Comparison of ENCODE assay signal across 9 cellular contexts in genomic region chr15:39629376-39629775, GRCh38. TPM values are rescaled to one million over a fixed set of nuclear protein-coding genes. Genes with fewer than 3 reads are reported as not detected.
DNase-seq lines count a peak whose midpoint lies in the region; ATAC-seq and TF ChIP-seq lines count a peak whose summit lies in the region.
"Had no signal": no experiment of that assay in that cellular context is flagged by ENCODE, and none has a peak within 500 bp of the region (broad histone marks: within the 10 kb centered on the region; RNA-seq: fewer than 3 reads in every experiment).

No MANE protein-coding gene starts in this region.

- 39% methylated on average over 5 of the region's 5 CpGs for WGBS in right lobe of liver (ENCODE audit: insufficient coverage, low coverage, low lambda C conversion rate, missing lambda C conversion rate)
- 25% methylated on average over 5 of the region's 5 CpGs for WGBS in thymus

- no peaks in the 10 kb centered on the region for H3K36me3 ChIP-seq in right lobe of liver
- no peaks in the 10 kb centered on the region for H3K36me3 ChIP-seq in thymus (ENCODE audit: control insufficient read depth, insufficient read depth)
- H3K36me3 ChIP-seq: left lung had no signal

- peak; percentile 10 for DNase-seq in activated CD4-positive, CD25-positive, alpha-beta regulatory T cell treated with anti-CD3 and anti-CD28 coated beads, Interleukin-2, amount 50 U/mL, for 16 hours (ENCODE audit: low read depth, low spot score)
- DNase-seq in activated CD4-positive, CD25-positive, alpha-beta regulatory T cell (lab: John Stamatoyannopoulos, UW): no peak
- DNase-seq in activated T-helper 1 cell treated with Interleukin-2 at 50 U/mL for 16 hours (ENCODE audit: low read depth) (peak; percentile 53), right lobe of liver (no peak), NCI-H1092 (lab: John Stamatoyannopoulos, UW) (no peak), dorsolateral prefrontal cortex (no peak), amniotic stem cell (lab: John Stamatoyannopoulos, UW) (no peak)
- DNase-seq: left lung had no signal

- H3K27ac ChIP-seq in right lobe of liver (no peak overlapping the region), thymus (ENCODE audit: low read depth) (peak overlapping the region; percentile 42), dorsolateral prefrontal cortex (peak overlapping the region in 3 of 59 donors; percentile 21 to 55 (median 41))
- H3K27ac ChIP-seq: left lung had no signal

- H3K9me3 ChIP-seq in right lobe of liver (no peaks in the 10 kb centered on the region), thymus (ENCODE audit: control insufficient read depth) (no peaks in the 10 kb centered on the region)
- H3K9me3 ChIP-seq: left lung had no signal

- H3K4me3 ChIP-seq in right lobe of liver: no peak overlapping the region
- no peak overlapping the region for H3K4me3 ChIP-seq in thymus (ENCODE audit: low read length)
- no peak overlapping the region for H3K4me3 ChIP-seq in dorsolateral prefrontal cortex
- H3K4me3 ChIP-seq: left lung had no signal

- H3K27me3 ChIP-seq in right lobe of liver: no peaks in the 10 kb centered on the region
- H3K27me3 ChIP-seq in thymus (ENCODE audit: control insufficient read depth, insufficient read depth): no peaks in the 10 kb centered on the region
- H3K27me3 ChIP-seq in dorsolateral prefrontal cortex: no peaks in the 10 kb centered on the region
- H3K27me3 ChIP-seq: left lung had no signal

- peak; percentile 43 to 58 (median 44) for ATAC-seq in right lobe of liver
- ATAC-seq: left lung had no signal

- no peak for TF ChIP-seq POLR2A in right lobe of liver (IDR thresholded peaks at IDR 0.05)

- H3K4me1 ChIP-seq in right lobe of liver (no peaks in the 10 kb centered on the region), thymus (ENCODE audit: control insufficient read depth, insufficient read depth, low read length) (no peaks in the 10 kb centered on the region)

- intact Hi-C loops in right lobe of liver (cut with DNase I): no loop called here
- intact Hi-C loops in dorsolateral prefrontal cortex (cut with DNase I): no loop called here

- TF ChIP-seq CTCF in right lobe of liver (IDR thresholded peaks at IDR 0.05): no peak
- no peak for TF ChIP-seq CTCF in dorsolateral prefrontal cortex (IDR thresholded peaks at IDR 0.05 in 54 of 56, conservative IDR thresholded peaks at IDR 0.05 in 2 of 56; ENCODE audit: low read depth in 1 of 56, partially characterized antibody in 56 of 56)

RNA-seq across cellular contexts. Expression of gene THBS1, which starts 48.5 kb away (rescaled TPM):
- 100 to 1,000 TPM in 1 of 6 experiments, 10 to 100 TPM in 5; 10.7 to 253 (median 64.6) TPM for total RNA-seq in right lobe of liver
- 26.2 TPM for polyA plus RNA-seq in thymus
- total RNA-seq in dorsolateral prefrontal cortex: 10 to 100 TPM in 54 of 120 experiments, 1 to 10 TPM in 66; 2.4 to 69.0 (median 9.2) TPM

Comparison
In these comparisons a context has a peak if more than half of its experiments do, and no peak if none do; other contexts are left out.
1. DNase-seq: peak in activated CD4-positive, CD25-positive, alpha-beta regulatory T cell treated with anti-CD3 and anti-CD28 coated beads, Interleukin-2, amount 50 U/mL, for 16 hours (single experiment) and activated T-helper 1 cell treated with Interleukin-2 at 50 U/mL for 16 hours (single experiment); none in activated CD4-positive, CD25-positive, alpha-beta regulatory T cell (0 of 4), right lobe of liver (0 of 3), NCI-H1092 (single experiment), dorsolateral prefrontal cortex (0 of 10) and amniotic stem cell (single experiment).